Comparison of ENCODE assay signal across 18 cellular contexts in the genomic region with DNA sequence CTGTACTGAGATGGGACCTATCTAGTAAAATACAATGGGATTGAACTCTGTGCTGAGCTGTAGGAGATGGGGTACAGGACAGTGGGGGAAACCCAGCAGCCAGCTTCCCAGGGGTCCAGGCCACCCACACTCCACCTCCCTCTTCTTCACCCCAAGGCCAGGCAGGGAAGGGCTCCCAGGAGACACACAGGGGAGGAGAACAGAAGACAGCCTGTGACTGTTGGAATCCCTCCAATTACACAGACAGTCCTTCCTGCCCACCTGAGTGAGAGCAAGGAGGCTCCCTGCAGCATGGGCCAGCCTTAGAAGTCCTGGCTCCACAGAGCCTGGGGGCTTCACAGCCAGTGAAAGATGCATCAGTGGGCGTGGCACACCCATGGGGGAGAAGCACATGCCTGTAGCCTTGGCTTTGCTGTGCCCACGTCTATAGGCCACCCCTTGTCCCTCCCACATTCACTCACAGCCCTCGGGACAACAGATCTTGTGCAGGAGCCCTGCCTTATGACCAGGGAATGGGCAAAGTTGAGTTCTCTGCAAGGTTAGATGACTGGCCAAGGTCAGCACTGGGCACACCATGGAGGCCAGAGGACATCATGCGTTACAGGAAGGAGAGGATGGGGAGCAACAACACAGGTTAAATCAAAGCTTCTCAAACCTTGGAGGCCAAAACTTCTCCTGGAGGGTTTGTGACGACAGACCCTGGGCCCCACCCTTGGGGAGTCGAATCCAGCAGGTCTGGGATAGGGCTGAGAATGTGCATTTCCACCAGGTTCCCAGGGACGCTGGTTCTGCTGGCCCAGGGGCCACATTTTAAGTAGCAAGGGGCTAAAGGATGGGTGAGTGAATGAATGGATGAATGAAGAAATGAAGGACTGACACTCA. TPM values are rescaled to one million over a fixed set of nuclear protein-coding genes. Genes with fewer than 3 reads are reported as not detected.
"Had no signal": no experiment of that assay in that cellular context is flagged by ENCODE, and none has a peak within 500 bp of the region (broad histone marks: within the 10 kb centered on the region; RNA-seq: fewer than 3 reads in every experiment).

No MANE protein-coding gene starts in this region.

- ATAC-seq: stimulated activated naive B cell treated with anti-CD40 and anti-IgM and Interleukin-4, amounts not matched to agents 10 μg/mL and 1 μg/mL and 100 μg/mL, for 72 hours had no signal

- H3K9me3 ChIP-seq: prostate gland, right atrium auricular region, SJSA1 had no signal

- H3K4me1 ChIP-seq: left ventricle myocardium inferior, prostate gland, right atrium auricular region, SJSA1 had no signal

- H3K36me3 ChIP-seq: left ventricle myocardium inferior, prostate gland, right atrium auricular region, SJSA1 had no signal

- H3K4me3 ChIP-seq: dorsolateral prefrontal cortex, left ventricle myocardium inferior, prostate gland, right atrium auricular region, SJSA1 had no signal

- H3K27ac ChIP-seq: dorsolateral prefrontal cortex, left ventricle myocardium inferior, prostate gland, right atrium auricular region, SJSA1 had no signal

- DNase-seq: activated CD8-positive, alpha-beta T cell treated with anti-CD3 and anti-CD28 coated beads for 36 hours; activated naive CD8-positive, alpha-beta T cell treated with anti-CD3 and anti-CD28 coated beads, Interleukin-2, amount 10 ng/mL, durations not matched to agents 7 days and 5 days; amygdala; erythroblast; foreskin melanocyte; kidney glomerular epithelial cell; left ventricle myocardium inferior; nephron progenitor cell; occipital lobe; small intestine; stimulated activated CD4-positive, alpha-beta T cell treated with anti-CD3 and anti-CD28 coated beads, Interleukin-4, amount 100 ng/mL, for 24 hours; stimulated activated naive B cell treated with anti-CD40 and anti-IgM and Interleukin-4, amounts not matched to agents 10 μg/mL and 1 μg/mL and 100 μg/mL, for 72 hours; SW 1271 had no signal

- H3K27me3 ChIP-seq: dorsolateral prefrontal cortex, right atrium auricular region, SJSA1 had no signal

RNA-seq across cellular contexts. Expression of a gene that starts 12.3 kb away (rescaled TPM):
- total RNA-seq: SJSA1, urinary bladder had no signal
